8 cellular contexts compared by ENCODE assay signal in genomic region chr11:62694455-62695167, GRCh38. TPM values are rescaled to one million over a fixed set of nuclear protein-coding genes. Genes with fewer than 3 reads are reported as not detected.
A peak's percentile ranks its signal among the peaks of the same experiment; 100 is the strongest.
DNase-seq lines count a peak whose midpoint lies in the region; ATAC-seq and TF ChIP-seq lines count a peak whose summit lies in the region.

No MANE protein-coding gene starts in this region.

- H3K9me3 ChIP-seq in Karpas-422 (ENCODE audit: low read length) (no peaks in the 10 kb centered on the region), psoas muscle (no peaks in the 10 kb centered on the region), aorta (ENCODE audit: control insufficient read depth, low read length) (no peaks in the 10 kb centered on the region)

- no peaks in the 10 kb centered on the region for H3K27me3 ChIP-seq in Karpas-422 (ENCODE audit: low read length)
- H3K27me3 ChIP-seq in psoas muscle (ENCODE audit: insufficient read depth in 3 of 3, low read length in 2 of 3) = no peaks in the 10 kb centered on the region
- no peaks in the 10 kb centered on the region for H3K27me3 ChIP-seq in aorta (ENCODE audit: control insufficient read depth in 1 of 2, insufficient read depth in 2 of 2, low read length in 1 of 2)

- H3K4me1 Mint-ChIP-seq in activated naive CD8-positive, alpha-beta T cell treated with anti-CD3 and anti-CD28 coated beads for 36 hours = no peaks in the 10 kb centered on the region

- peaks cover 24% of the 10 kb centered on the region for H3K36me3 ChIP-seq in Karpas-422 (ENCODE audit: insufficient read depth, low read length)
- peaks cover 0 to 45% of the 10 kb centered on the region in 2 donors for H3K36me3 ChIP-seq in psoas muscle (ENCODE audit: insufficient read depth in 1 of 2, low read depth in 1 of 2)
- no peaks in the 10 kb centered on the region for H3K36me3 ChIP-seq in aorta (ENCODE audit: control insufficient read depth in 1 of 2, insufficient read depth in 2 of 2, low read length in 1 of 2)

- intact Hi-C loops in Right ventricle myocardium inferior (cut with DNase I) = loop anchor here (1.0 to 5.0 kb wide), 2 partner anchors 13 to 297 kb away; no protein-coding TSS in a partner anchor
- intact Hi-C loops in psoas muscle (cut with DNase I) = loop anchor here (2.0 to 10.0 kb wide), 4 partner anchors 14 to 300 kb away; partner anchors contain the start of gene TUT1 (in 1 of the 2)
- intact Hi-C loops in aorta (cut with DNase I) = loop anchor here in 1 of 2 donors (5.0 kb wide), 1 partner anchor 297 kb away; no protein-coding TSS in a partner anchor

- 28 to 35% (median 30%) methylated on average over 14 of the region's 14 CpGs for WGBS in psoas muscle, 3 donors
- 47% methylated on average over 14 of the region's 14 CpGs for WGBS in aorta, 2 donors

- H3K27me3 Mint-ChIP-seq in activated naive CD8-positive, alpha-beta T cell treated with anti-CD3 and anti-CD28 coated beads for 36 hours = no peaks in the 10 kb centered on the region

- peak; percentile 47 for DNase-seq in DMS53 treated with DMSO at 0.1 percent for 48 hours (lab: John Stamatoyannopoulos, UW; ENCODE audit: unreplicated experiment)
- peak; percentile 85 for DNase-seq in Karpas-422
- DNase-seq in SKM-1 treated with dmso at 0.1 percent for 144 hours (lab: John Stamatoyannopoulos, UW; ENCODE audit: unreplicated experiment) = peak; percentile 63
- DNase-seq in activated naive CD8-positive, alpha-beta T cell treated with anti-CD3 and anti-CD28 coated beads for 36 hours = peak; percentile 73
- DNase-seq in Right ventricle myocardium inferior (ENCODE audit: missing footprints) = peak; percentile 86
- DNase-seq in psoas muscle = peak; percentile 86 to 93
- DNase-seq in aorta = peak; percentile 88 to 90

- no peak overlapping the region for H3K4me3 Mint-ChIP-seq in activated naive CD8-positive, alpha-beta T cell treated with anti-CD3 and anti-CD28 coated beads for 36 hours

- peak; percentile 87 for TF ChIP-seq CTCF in psoas muscle (IDR thresholded peaks at IDR 0.05)

- H3K9me3 Mint-ChIP-seq in activated naive CD8-positive, alpha-beta T cell treated with anti-CD3 and anti-CD28 coated beads for 36 hours = no peaks in the 10 kb centered on the region

- ATAC-seq in Right ventricle myocardium inferior = peak; percentile 78
- peak; percentile 95 to 97 (median 96) for ATAC-seq in psoas muscle
- ATAC-seq in aorta (ENCODE audit: low FRiP score) = peak; percentile 86
- ATAC-seq in GM18511 (IDR thresholded peaks at IDR 0.05; ENCODE audit: unreplicated experiment) = no peak

- H3K27ac ChIP-seq in Karpas-422 (ENCODE audit: low read length) = no peak overlapping the region
- peak overlapping the region; percentile 79 for H3K27ac ChIP-seq in psoas muscle
- no peak overlapping the region for H3K27ac ChIP-seq in aorta (ENCODE audit: low read depth in 1 of 2, low read length in 2 of 2)

- no peaks in the 10 kb centered on the region for H4K20me1 ChIP-seq in Karpas-422 (ENCODE audit: insufficient read depth, low read depth, low read length)

- no peaks in the 10 kb centered on the region for H3K79me2 ChIP-seq in Karpas-422 (ENCODE audit: low read length)

- no peak overlapping the region for H2AFZ ChIP-seq in Karpas-422 (ENCODE audit: low read length)

- H3K4me3 ChIP-seq in Karpas-422 (ENCODE audit: low read length) (no peak overlapping the region), psoas muscle (no peak overlapping the region), aorta (ENCODE audit: low read length in 2 of 2) (no peak overlapping the region)

- no peak overlapping the region for H3K4me2 ChIP-seq in Karpas-422 (ENCODE audit: low read depth, low read length, poor library complexity, severe bottlenecking)

- no peak overlapping the region for H3K9ac ChIP-seq in Karpas-422 (ENCODE audit: low read length)

- H3K27ac Mint-ChIP-seq in activated naive CD8-positive, alpha-beta T cell treated with anti-CD3 and anti-CD28 coated beads for 36 hours = no peak overlapping the region

- peaks cover 11% of the 10 kb centered on the region for H3K36me3 Mint-ChIP-seq in activated naive CD8-positive, alpha-beta T cell treated with anti-CD3 and anti-CD28 coated beads for 36 hours

- H3K9me2 ChIP-seq in Karpas-422 (replicated peaks; ENCODE audit: insufficient read depth, low read length) = no peaks in the 10 kb centered on the region

- H3K4me1 ChIP-seq in Karpas-422 (ENCODE audit: low read length) (no peaks in the 10 kb centered on the region), psoas muscle (peaks cover 10% of the 10 kb centered on the region), aorta (ENCODE audit: control insufficient read depth in 1 of 2, insufficient read depth in 2 of 2, low read length in 2 of 2) (no peaks in the 10 kb centered on the region)

RNA-seq across cellular contexts. Expression of gene LRRN4CL, which starts 5.3 kb away (rescaled TPM):
- total RNA-seq in Karpas-422 (2014; rRNA removed; shearing (Covaris generic); ENCODE audit: low replicate concordance) = 0.45 and 0.54 TPM in 2 replicates
- under 1 TPM; 0.16 to 0.21 TPM for total RNA-seq in activated naive CD8-positive, alpha-beta T cell treated with anti-CD3 and anti-CD28 coated beads for 36 hours
- total RNA-seq in Right ventricle myocardium inferior (4.5 TPM), psoas muscle (1 to 10 TPM; 2.4 to 4.8 (median 3.8) TPM), aorta (10 to 100 TPM in 1 of 2 donors, 1 to 10 TPM in 1; 8.5 to 24.5 TPM)
- polyA plus RNA-seq in psoas muscle (1 to 10 TPM; 1.8 to 3.7 (median 2.8) TPM), aorta (under 1 TPM in 1 of 2 donors, not detected in 1; 0.10 TPM)

RNA-seq across cellular contexts. Expression of gene BSCL2, which starts 12.6 kb away (rescaled TPM):
- total RNA-seq in Karpas-422 (2014; rRNA removed; shearing (Covaris generic); ENCODE audit: low replicate concordance) = 55.6 and 79.1 TPM in 2 replicates
- total RNA-seq in activated naive CD8-positive, alpha-beta T cell treated with anti-CD3 and anti-CD28 coated beads for 36 hours = 10 to 100 TPM; 22.7 to 23.7 TPM
- total RNA-seq in Right ventricle myocardium inferior (23.0 TPM), psoas muscle (10 to 100 TPM; 17.0 to 45.4 (median 29.0) TPM), aorta (10 to 100 TPM; 22.3 to 31.5 TPM)
- polyA plus RNA-seq in psoas muscle (100 to 1,000 TPM in 1 of 3 donors, 10 to 100 TPM in 2; 61.5 to 174 (median 63.5) TPM), aorta (10 to 100 TPM; 38.7 to 61.8 TPM)

RNA-seq across cellular contexts. Expression of gene GNG3, which starts 12.9 kb away (rescaled TPM):
- total RNA-seq in Karpas-422 (2014; rRNA removed; shearing (Covaris generic); ENCODE audit: low replicate concordance) = not detected in 2 replicates
- not detected for total RNA-seq in activated naive CD8-positive, alpha-beta T cell treated with anti-CD3 and anti-CD28 coated beads for 36 hours
- total RNA-seq in Right ventricle myocardium inferior (not detected), psoas muscle (not detected), aorta (not detected)
- polyA plus RNA-seq in psoas muscle (under 1 TPM in 2 of 3 donors, not detected in 1; 0.10 to 0.39 TPM), aorta (under 1 TPM in 1 of 2 donors, not detected in 1; 0.33 TPM)

RNA-seq across cellular contexts. Expression of gene UBXN1, which starts 15.7 kb away (rescaled TPM):
- 160 and 334 TPM in 2 replicates for total RNA-seq in Karpas-422 (2014; rRNA removed; shearing (Covaris generic); ENCODE audit: low replicate concordance)
- 100 to 1,000 TPM; 123 to 124 TPM for total RNA-seq in activated naive CD8-positive, alpha-beta T cell treated with anti-CD3 and anti-CD28 coated beads for 36 hours
- total RNA-seq in Right ventricle myocardium inferior (88.9 TPM), psoas muscle (100 to 1,000 TPM; 102 to 204 (median 149) TPM), aorta (10 to 100 TPM; 84.1 to 85.4 TPM)
- polyA plus RNA-seq in psoas muscle (100 to 1,000 TPM; 225 to 376 (median 295) TPM), aorta (100 to 1,000 TPM; 186 to 224 TPM)

RNA-seq across cellular contexts. Expression of gene LBHD1, which starts 22.5 kb away (rescaled TPM):
- 18.4 and 28.8 TPM in 2 replicates for total RNA-seq in Karpas-422 (2014; rRNA removed; shearing (Covaris generic); ENCODE audit: low replicate concordance)
- 10 to 100 TPM; 22.6 to 26.0 TPM for total RNA-seq in activated naive CD8-positive, alpha-beta T cell treated with anti-CD3 and anti-CD28 coated beads for 36 hours
- total RNA-seq in Right ventricle myocardium inferior (1.8 TPM), psoas muscle (1 to 10 TPM in 3 of 4 donors, under 1 TPM in 1; 0.74 to 3.2 (median 1.9) TPM), aorta (1 to 10 TPM; 3.6 to 8.6 TPM)
- polyA plus RNA-seq in psoas muscle (1 to 10 TPM in 2 of 3 donors, under 1 TPM in 1; 0.98 to 3.6 (median 1.6) TPM), aorta (1 to 10 TPM; 2.3 to 7.6 TPM)
